In genomic region chr5:76637490-76637889, GRCh38 we compare ENCODE assay signal across 20 cellular contexts. TPM values are rescaled to one million over a fixed set of nuclear protein-coding genes. Genes with fewer than 3 reads are reported as not detected.
"Had no signal": no experiment of that assay in that cellular context is flagged by ENCODE, and none has a peak within 500 bp of the region (broad histone marks: within the 10 kb centered on the region; RNA-seq: fewer than 3 reads in every experiment).

No MANE protein-coding gene starts in this region.

- H3K27me3 ChIP-seq: colonic mucosa, foreskin keratinocyte, neural progenitor cell, ovary, right atrium auricular region, tibial nerve, upper lobe of right lung, vagina had no signal

- H3K27ac Mint-ChIP-seq: endodermal cell; neural progenitor cell; stimulated activated naive CD8-positive, alpha-beta T cell treated with anti-CD3 and anti-CD28 coated beads, Interleukin-15, Interleukin-2, amounts not matched to agents 100 ng/mL and 50 ng/mL, for 24 hours had no signal

- H3K9me3 Mint-ChIP-seq: endodermal cell; immature natural killer cell; naive thymus-derived CD8-positive, alpha-beta T cell; neural progenitor cell; stimulated activated naive CD8-positive, alpha-beta T cell treated with anti-CD3 and anti-CD28 coated beads, Interleukin-15, Interleukin-2, amounts not matched to agents 100 ng/mL and 50 ng/mL, for 24 hours had no signal

- H2AFZ ChIP-seq: neural progenitor cell had no signal

- H3K4me3 ChIP-seq: colonic mucosa, mucosa of descending colon, neural progenitor cell, ovary, right atrium auricular region, tibial nerve, upper lobe of right lung, vagina had no signal

- DNase-seq: colonic mucosa; dermis blood vessel endothelial cell; endodermal cell; erythroblast; foreskin keratinocyte; immature natural killer cell; kidney; left colon; mucosa of descending colon; naive thymus-derived CD8-positive, alpha-beta T cell; nucleus accumbens; ovary; small intestine; stimulated activated CD4-positive, alpha-beta T cell treated with anti-CD3 and anti-CD28 coated beads, Interleukin-12 subunit alpha, Interleukin-12 subunit beta, amount 100 ng/mL, for 4 hours; upper lobe of right lung had no signal

- H3K27ac ChIP-seq: colonic mucosa, foreskin keratinocyte, neural progenitor cell, ovary, right atrium auricular region, upper lobe of right lung, vagina had no signal

- H3K4me2 ChIP-seq: neural progenitor cell had no signal

- H3K4me1 ChIP-seq: colonic mucosa, foreskin keratinocyte, neural progenitor cell, right atrium auricular region, vagina had no signal

- H3K27me3 Mint-ChIP-seq: naive thymus-derived CD8-positive, alpha-beta T cell; stimulated activated naive CD8-positive, alpha-beta T cell treated with anti-CD3 and anti-CD28 coated beads, Interleukin-15, Interleukin-2, amounts not matched to agents 100 ng/mL and 50 ng/mL, for 24 hours had no signal

- H3K9ac ChIP-seq: neural progenitor cell had no signal

- ATAC-seq: foreskin keratinocyte; left colon; mucosa of descending colon; naive thymus-derived CD8-positive, alpha-beta T cell; upper lobe of right lung had no signal

- H3K4me3 Mint-ChIP-seq: endodermal cell; naive thymus-derived CD8-positive, alpha-beta T cell; neural progenitor cell; stimulated activated naive CD8-positive, alpha-beta T cell treated with anti-CD3 and anti-CD28 coated beads, Interleukin-15, Interleukin-2, amounts not matched to agents 100 ng/mL and 50 ng/mL, for 24 hours had no signal

- H3K36me3 ChIP-seq: colonic mucosa, neural progenitor cell, ovary, right atrium auricular region, vagina had no signal

RNA-seq across cellular contexts. Expression of gene F2RL2, which starts 14.3 kb away (rescaled TPM):
- total RNA-seq: naive thymus-derived CD8-positive, alpha-beta T cell; vagina had no signal
- polyA plus RNA-seq: foreskin keratinocyte had no signal
